Comparison of ENCODE assay signal across 12 cellular contexts in genomic region chr17:64150237-64151015, GRCh38. TPM values are rescaled to one million over a fixed set of nuclear protein-coding genes. Genes with fewer than 3 reads are reported as not detected.
A peak's percentile ranks its signal among the peaks of the same experiment; 100 is the strongest.
DNase-seq lines count a peak whose midpoint lies in the region; ATAC-seq and TF ChIP-seq lines count a peak whose summit lies in the region.
"Had no signal": no experiment of that assay in that cellular context is flagged by ENCODE, and none has a peak within 500 bp of the region (broad histone marks: within the 10 kb centered on the region; RNA-seq: fewer than 3 reads in every experiment).

No MANE protein-coding gene starts in this region.

- peak overlapping the region; percentile 27; the same call in 1 of the 2 replicates for H3K27ac Mint-ChIP-seq in HFFc6

- TF ChIP-seq CTCF in HFFc6 (IDR thresholded peaks at IDR 0.05) (no peak), breast epithelium (IDR thresholded peaks at IDR 0.05) (no peak)

- DNase-seq in AML-193 (lab: John Stamatoyannopoulos, UW) (peak; percentile 23 to 32), HFFc6 (no peak), breast epithelium (ENCODE audit: low spot score in 2 of 2) (peak; percentile 41 to 57), sciatic nerve (ENCODE audit: low spot score) (no peak)
- DNase-seq: activated CD4-positive, alpha-beta T cell treated with anti-CD3 and anti-CD28 coated beads, Interleukin-2, amount 50 U/mL, for 48 hours; anterior cingulate cortex; DMS79; SJCRH30 had no signal

- peaks cover 39% of the 10 kb centered on the region for H3K4me1 Mint-ChIP-seq in HFFc6 (ENCODE audit: low read depth)

- no peaks in the 10 kb centered on the region for H3K9me3 ChIP-seq in breast epithelium
- H3K9me3 ChIP-seq in mucosa of stomach (ENCODE audit: control insufficient read depth, low read length) = no peaks in the 10 kb centered on the region
- H3K9me3 ChIP-seq: SJCRH30 had no signal

- H3K4me1 ChIP-seq in breast epithelium (peaks cover 0 to 10% of the 10 kb centered on the region in 2 donors), mucosa of stomach (ENCODE audit: control insufficient read depth, insufficient read depth, low read length) (peaks cover 21% of the 10 kb centered on the region)
- H3K4me1 ChIP-seq: SJCRH30 had no signal

- H3K36me3 ChIP-seq in breast epithelium (no peaks in the 10 kb centered on the region), mucosa of stomach (ENCODE audit: control insufficient read depth, insufficient read depth, low read length) (no peaks in the 10 kb centered on the region)

- peak overlapping the region; percentile 22 to 68 for H3K27ac ChIP-seq in breast epithelium
- H3K27ac ChIP-seq: SJCRH30 had no signal

- ATAC-seq in sciatic nerve (no peak), GM19035 (IDR thresholded peaks at IDR 0.05; ENCODE audit: unreplicated experiment) (no peak), HG03354 (IDR thresholded peaks at IDR 0.05; ENCODE audit: poor library complexity, severe bottlenecking, unreplicated experiment) (no peak)
- ATAC-seq in activated CD4-positive, CD25-positive, alpha-beta regulatory T cell treated with anti-CD3 and anti-CD28 coated beads, Interleukin-2, amount 50 U/mL, for 24 hours = no peak

- no peak overlapping the region for H3K4me3 ChIP-seq in breast epithelium
- H3K4me3 ChIP-seq in mucosa of stomach (ENCODE audit: low read length) = no peak overlapping the region
- H3K4me3 ChIP-seq: SJCRH30 had no signal

- no peaks in the 10 kb centered on the region; the same call in 1 of the 2 replicates for H3K27me3 Mint-ChIP-seq in HFFc6 (ENCODE audit: insufficient read depth)

- peak overlapping the region; percentile 23 for H3K9ac ChIP-seq in mucosa of stomach (ENCODE audit: low read length)

- H3K27me3 ChIP-seq in breast epithelium (no peaks in the 10 kb centered on the region), mucosa of stomach (ENCODE audit: control insufficient read depth, insufficient read depth, low read length) (no peaks in the 10 kb centered on the region)
- H3K27me3 ChIP-seq: SJCRH30 had no signal

- intact Hi-C loops in breast epithelium (cut with DNase I; ENCODE audit: low total_unique reads) = no loop called here
- intact Hi-C loops in sciatic nerve (cut with DNase I) = loop anchor here (10.0 kb wide), 1 partner anchor 114 kb away; the partner anchor contains the start of gene TEX2

- H3K9me3 Mint-ChIP-seq in HFFc6 = no peaks in the 10 kb centered on the region

- no peak overlapping the region for H3K4me3 Mint-ChIP-seq in HFFc6

- TF ChIP-seq POLR2A in breast epithelium (IDR thresholded peaks at IDR 0.05) = no peak

- H3K36me3 Mint-ChIP-seq in HFFc6 (ENCODE audit: low read depth) = peaks cover 5% of the 10 kb centered on the region; the same call in 1 of the 2 replicates

RNA-seq across cellular contexts. Expression of gene ERN1, which starts 20.5 kb away (rescaled TPM):
- total RNA-seq in HFFc6 (2021; fragmentation: NEBNext Ultra II Directional; extraction: Animal tissue kit (Norgen Biotek cat#: 25700)) = 10 to 100 TPM in 2 of 6 experiments, 1 to 10 TPM in 4; 6.8 to 12.8 (median 7.9) TPM
- total RNA-seq in breast epithelium (10 to 100 TPM; 13.1 to 40.8 (median 34.7) TPM), sciatic nerve (22.2 TPM)

Comparison
In these comparisons a context has a peak if more than half of its experiments do, and no peak if none do; other contexts are left out.
1. DNase-seq: peak in AML-193 (2 of 2) and breast epithelium (2 of 2); none in HFFc6 (single experiment) and sciatic nerve (single experiment).